In genomic region chr6:29965873-29966601, GRCh38 we compare ENCODE assay signal across 8 cellular contexts. TPM values are rescaled to one million over a fixed set of nuclear protein-coding genes. Genes with fewer than 3 reads are reported as not detected.
DNase-seq lines count a peak whose midpoint lies in the region; ATAC-seq and TF ChIP-seq lines count a peak whose summit lies in the region.

No MANE protein-coding gene starts in this region.

- no peak overlapping the region for H2AFZ ChIP-seq in KMS-11 (ENCODE audit: low read depth)

- DNase-seq in GM06990 (ENCODE audit: extremely low read depth, insufficient read length), result peak; percentile 57
- peak; percentile 98 for DNase-seq in RPMI8226
- peak in 53 of 58 donors; percentile 11 to 90 (median 64) for DNase-seq in anterior cingulate cortex (lab: John Stamatoyannopoulos, UW)
- peak; percentile 85 for DNase-seq in left cardiac atrium
- DNase-seq in pons (ENCODE audit: low spot score), result peak; percentile 90
- DNase-seq in D341Med (ENCODE audit: low spot score), result no peak

- H3K4me3 ChIP-seq in GM06990 (replicated peaks; ENCODE audit: low read depth, low read length), result peak overlapping the region; percentile 71
- no peak overlapping the region for H3K4me3 ChIP-seq in KMS-11 (IDR thresholded peaks at IDR 0.05; ENCODE audit: insufficient read depth, low read depth, low read length)

- peaks cover 37% of the 10 kb centered on the region for H3K4me1 ChIP-seq in KMS-11 (ENCODE audit: low read depth, poor library complexity, severe bottlenecking)

- no peaks in the 10 kb centered on the region for H3K27me3 ChIP-seq in GM06990 (replicated peaks; ENCODE audit: control insufficient read depth, insufficient read depth, low read length)
- no peaks in the 10 kb centered on the region for H3K27me3 ChIP-seq in KMS-11 (ENCODE audit: insufficient read depth, low read depth)

- H3K27ac ChIP-seq in KMS-11, result peak overlapping the region; percentile 91

- peak overlapping the region; percentile 78 for H3K9ac ChIP-seq in KMS-11

- H3K36me3 ChIP-seq in GM06990 (ENCODE audit: control insufficient read depth, insufficient read depth, low read length), result no peaks in the 10 kb centered on the region
- no peaks in the 10 kb centered on the region for H3K36me3 ChIP-seq in KMS-11 (ENCODE audit: insufficient read depth)

- intact Hi-C loops in left cardiac atrium (cut with DNase I), result loop anchor here in 1 of 2 donors (5.0 kb wide), 1 partner anchor 39 kb away; no protein-coding TSS in a partner anchor

- TF ChIP-seq CTCF in GM06990 (IDR thresholded peaks at IDR 0.05; ENCODE audit: insufficient read depth, low read length, poor library complexity, severe bottlenecking) (no peak), KMS-11 (conservative IDR thresholded peaks at IDR 0.05; ENCODE audit: low read depth, low read length) (no peak)

- H3K79me2 ChIP-seq in KMS-11 (ENCODE audit: insufficient read depth, low read depth), result 0 out of 2 replicates have a peak, but pooled peaks cover 4% of the 10 kb centered on the region

- ATAC-seq in left cardiac atrium (peak; percentile 72 to 90), GM21528 (IDR thresholded peaks at IDR 0.05; ENCODE audit: low FRiP score, unreplicated experiment) (no peak)

- no peaks in the 10 kb centered on the region for H4K20me1 ChIP-seq in KMS-11 (ENCODE audit: insufficient read depth)

- H3K4me2 ChIP-seq in KMS-11, result peak overlapping the region; percentile 74

RNA-seq across cellular contexts. Expression of gene HLA-A, which starts 23.7 kb away (rescaled TPM):
- total RNA-seq in left cardiac atrium, result 100 to 1,000 TPM; 290 to 337 TPM
